In genomic region chr18:41323044-41323443, GRCh38 we compare ENCODE assay signal across 1 cellular context.
TF ChIP-seq lines count a peak whose summit lies in the region.

No MANE protein-coding gene starts in this region.

TF ChIP-seq in IMR-90, 13 proteins besides CTCF, POLR2A, EP300 and RAD21 (continued from another document):
- TF ChIP-seq SMC3 (IDR thresholded peaks at IDR 0.05; ENCODE audit: low read depth, low read length) (no peak), FOS (IDR thresholded peaks at IDR 0.05; ENCODE audit: low read depth, low read length) (no peak), NFE2L2 (IDR thresholded peaks at IDR 0.05; ENCODE audit: low read depth, low read length) (peak; percentile 71; the same call in 1 of the 2 replicates), RCOR1 (IDR thresholded peaks at IDR 0.05; ENCODE audit: insufficient replicate concordance, low read length) (no peak), MXI1 (IDR thresholded peaks at IDR 0.05; ENCODE audit: borderline replicate concordance, low read depth, low read length) (no peak)
